Comparison of ENCODE assay signal across 8 cellular contexts in the genomic region with DNA sequence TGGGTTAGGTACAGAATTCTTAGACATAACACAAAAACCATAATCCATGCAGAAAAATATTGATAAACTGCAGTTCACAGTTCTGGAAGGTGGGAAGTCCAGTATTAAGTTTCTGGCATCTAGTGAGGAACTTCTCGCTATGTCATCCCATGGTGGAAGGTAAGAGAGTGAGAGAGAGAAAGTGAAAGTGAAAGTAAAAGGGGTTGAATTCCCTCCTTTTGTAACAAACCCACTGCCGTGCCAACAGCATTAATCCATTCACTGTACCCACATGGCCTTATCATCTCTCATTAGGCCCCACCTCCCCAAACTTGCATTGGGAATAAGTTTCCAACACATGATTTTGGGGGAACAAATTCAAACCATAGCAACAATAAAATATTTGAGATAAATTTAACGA. TPM values are rescaled to one million over a fixed set of nuclear protein-coding genes. Genes with fewer than 3 reads are reported as not detected.
DNase-seq lines count a peak whose midpoint lies in the region; FAIRE-seq and TF ChIP-seq lines count a peak whose summit lies in the region.

No MANE protein-coding gene starts in this region.

- WGBS in mammary epithelial cell (ENCODE audit: low coverage, missing lambda C conversion rate): 31% methylated on average over 3 of the region's 3 CpGs
- 61% methylated on average over 3 of the region's 3 CpGs for WGBS in prostate gland

- TF ChIP-seq POLR2A in breast epithelium (IDR thresholded peaks at IDR 0.05) (no peak), prostate gland (IDR thresholded peaks at IDR 0.05) (no peak)

- H3K36me3 ChIP-seq in breast epithelium: no peaks in the 10 kb centered on the region
- no peaks in the 10 kb centered on the region for H3K36me3 ChIP-seq in mammary epithelial cell (ENCODE audit: insufficient read depth, low read length)
- H3K36me3 ChIP-seq in tibial artery: no peaks in the 10 kb centered on the region
- no peaks in the 10 kb centered on the region for H3K36me3 ChIP-seq in prostate gland

- H4K20me1 ChIP-seq in mammary epithelial cell (ENCODE audit: insufficient read depth, low read length): no peaks in the 10 kb centered on the region

- CTCF ChIA-PET in mammary epithelial cell (lab: Charles Lee; ENCODE audit: low non-redundant PET): no interaction called here

- DNase-seq in breast epithelium (ENCODE audit: low spot score in 2 of 2) (no peak), mammary epithelial cell (no peak), RKO (ENCODE audit: low spot score) (peak; percentile 55), fibroblast of pulmonary artery (ENCODE audit: low read depth) (peak; percentile 12), tibial artery (no peak), prostate gland (ENCODE audit: low spot score) (no peak), NOMO-1 treated with dmso at 0.1 percent for 144 hours (lab: John Stamatoyannopoulos, UW; ENCODE audit: unreplicated experiment) (no peak), frontal cortex (ENCODE audit: low spot score in 2 of 2) (no peak)

- no peaks in the 10 kb centered on the region for H3K79me2 ChIP-seq in mammary epithelial cell (ENCODE audit: insufficient read depth, low read length)

- dilution Hi-C loops in mammary epithelial cell (cut with HindIII; ENCODE audit: low sequenced_read_pairs): no loop called here

- H3K4me2 ChIP-seq in mammary epithelial cell (ENCODE audit: insufficient read depth, low read depth, low read length): no peak overlapping the region

- FAIRE-seq in frontal cortex (lab: Jason Lieb, UNC): no peak

- H3K9me3 ChIP-seq in breast epithelium (peaks cover 0 to 5% of the 10 kb centered on the region in 2 donors), mammary epithelial cell (replicated peaks; ENCODE audit: insufficient read depth, low read length) (peaks cover 17% of the 10 kb centered on the region), tibial artery (peaks cover 0 to 4% (median 3%) of the 10 kb centered on the region in 3 donors), prostate gland (no peaks in the 10 kb centered on the region)

- H3K4me3 ChIP-seq in breast epithelium (peak overlapping the region in 2 of 3 donors; percentile 25 to 54), mammary epithelial cell (replicated peaks in 1 of 3; ENCODE audit: insufficient read depth in 1 of 3, low read depth in 2 of 3, low read length in 3 of 3) (no peak overlapping the region), fibroblast of pulmonary artery (replicated peaks; ENCODE audit: low read depth, low read length) (peak overlapping the region; percentile 11), tibial artery (peak overlapping the region; percentile 23 to 25), prostate gland (no peak overlapping the region)

- no peak overlapping the region for H3K9ac ChIP-seq in mammary epithelial cell (ENCODE audit: insufficient read depth, low read length)

- no TSS peak for BruUV-seq in mammary epithelial cell (replicated peaks; lab: Mats Ljungman, UMichigan)

- in situ Hi-C loops in mammary epithelial cell (cut with MboI; ENCODE audit: low sequenced_read_pairs in 2 of 2): no loop called here

- intact Hi-C loops in breast epithelium (cut with DNase I; ENCODE audit: low total_unique reads) (no loop called here), mammary epithelial cell (cut with micrococcal nuclease) (no loop called here), tibial artery (cut with DNase I; ENCODE audit: low total_unique reads) (no loop called here), prostate gland (cut with DNase I) (no loop called here)

- TF ChIP-seq CTCF in breast epithelium (IDR thresholded peaks at IDR 0.05): no peak
- TF ChIP-seq CTCF in mammary epithelial cell (conservative IDR thresholded peaks at IDR 0.05 in 1 of 2, IDR thresholded peaks at IDR 0.05 in 1 of 2; ENCODE audit: extremely low read depth in 1 of 2, insufficient read depth in 1 of 2, low read depth in 1 of 2, low read length in 2 of 2): no peak
- TF ChIP-seq CTCF in fibroblast of pulmonary artery (IDR thresholded peaks at IDR 0.05; ENCODE audit: low read length, missing control alignments): no peak
- no peak for TF ChIP-seq CTCF in tibial artery (IDR thresholded peaks at IDR 0.05)
- no peak for TF ChIP-seq CTCF in prostate gland (IDR thresholded peaks at IDR 0.05)

- no peak overlapping the region for H2AFZ ChIP-seq in mammary epithelial cell (ENCODE audit: low read depth, low read length)

- H3K27ac ChIP-seq in breast epithelium (no peak overlapping the region), mammary epithelial cell (ENCODE audit: insufficient read depth, low read depth, low read length) (no peak overlapping the region), tibial artery (no peak overlapping the region), prostate gland (no peak overlapping the region)

- H3K4me1 ChIP-seq in breast epithelium: no peaks in the 10 kb centered on the region
- H3K4me1 ChIP-seq in mammary epithelial cell (ENCODE audit: insufficient read depth, low read length): no peaks in the 10 kb centered on the region
- no peaks in the 10 kb centered on the region for H3K4me1 ChIP-seq in tibial artery
- H3K4me1 ChIP-seq in prostate gland (replicated peaks): no peaks in the 10 kb centered on the region

- no peaks in the 10 kb centered on the region for H3K27me3 ChIP-seq in breast epithelium
- no peaks in the 10 kb centered on the region for H3K27me3 ChIP-seq in mammary epithelial cell (ENCODE audit: insufficient read depth, low read length)
- H3K27me3 ChIP-seq in tibial artery: no peaks in the 10 kb centered on the region
- no peaks in the 10 kb centered on the region for H3K27me3 ChIP-seq in prostate gland (replicated peaks; ENCODE audit: insufficient read depth)

RNA-seq across cellular contexts. Expression of gene ZNF485, which starts 17.1 kb away (rescaled TPM):
- total RNA-seq in breast epithelium (1 to 10 TPM; 3.9 to 4.5 (median 4.0) TPM), mammary epithelial cell (1 to 10 TPM; 5.0 to 6.5 TPM), prostate gland (10 to 100 TPM in 1 of 2 donors, 1 to 10 TPM in 1; 6.9 to 16.1 TPM), frontal cortex (8.2 TPM)
- polyA plus RNA-seq in mammary epithelial cell: 3.2 TPM
- 1.5 TPM for polyA minus RNA-seq in mammary epithelial cell

RNA-seq across cellular contexts. Expression of gene ZNF32, which starts 25.3 kb away (rescaled TPM):
- total RNA-seq in breast epithelium (10 to 100 TPM; 53.1 to 74.3 (median 54.4) TPM), mammary epithelial cell (10 to 100 TPM; 13.8 to 21.3 TPM), prostate gland (10 to 100 TPM; 31.6 to 52.8 TPM), frontal cortex (59.9 TPM)
- 14.9 TPM for polyA plus RNA-seq in mammary epithelial cell
- polyA minus RNA-seq in mammary epithelial cell: 18.9 TPM

RNA-seq across cellular contexts. Expression of gene ZNF239, which starts 48.9 kb away (rescaled TPM):
- total RNA-seq in breast epithelium: 1 to 10 TPM; 2.7 to 9.1 (median 8.5) TPM
- 1 to 10 TPM; 1.3 to 4.3 TPM for total RNA-seq in mammary epithelial cell
- 1.3 TPM for polyA plus RNA-seq in mammary epithelial cell
- polyA minus RNA-seq in mammary epithelial cell: 4.3 TPM
- 1 to 10 TPM; 4.3 to 6.8 TPM for total RNA-seq in prostate gland
- 27.3 TPM for total RNA-seq in frontal cortex

Comparison
In these comparisons a context has a peak if more than half of its experiments do, and no peak if none do; other contexts are left out.
1. H3K4me3 ChIP-seq: peak in breast epithelium (2 of 3), fibroblast of pulmonary artery (single experiment) and tibial artery (2 of 2); none in mammary epithelial cell (0 of 3) and prostate gland (0 of 2).
2. DNase-seq: peak in RKO (single experiment) and fibroblast of pulmonary artery (single experiment); none in breast epithelium (0 of 2), mammary epithelial cell (single experiment), tibial artery (0 of 2), prostate gland (single experiment), NOMO-1 treated with dmso at 0.1 percent for 144 hours (single experiment) and frontal cortex (0 of 2).